Comparison of ENCODE assay signal across 2 cellular contexts in the genomic region with DNA sequence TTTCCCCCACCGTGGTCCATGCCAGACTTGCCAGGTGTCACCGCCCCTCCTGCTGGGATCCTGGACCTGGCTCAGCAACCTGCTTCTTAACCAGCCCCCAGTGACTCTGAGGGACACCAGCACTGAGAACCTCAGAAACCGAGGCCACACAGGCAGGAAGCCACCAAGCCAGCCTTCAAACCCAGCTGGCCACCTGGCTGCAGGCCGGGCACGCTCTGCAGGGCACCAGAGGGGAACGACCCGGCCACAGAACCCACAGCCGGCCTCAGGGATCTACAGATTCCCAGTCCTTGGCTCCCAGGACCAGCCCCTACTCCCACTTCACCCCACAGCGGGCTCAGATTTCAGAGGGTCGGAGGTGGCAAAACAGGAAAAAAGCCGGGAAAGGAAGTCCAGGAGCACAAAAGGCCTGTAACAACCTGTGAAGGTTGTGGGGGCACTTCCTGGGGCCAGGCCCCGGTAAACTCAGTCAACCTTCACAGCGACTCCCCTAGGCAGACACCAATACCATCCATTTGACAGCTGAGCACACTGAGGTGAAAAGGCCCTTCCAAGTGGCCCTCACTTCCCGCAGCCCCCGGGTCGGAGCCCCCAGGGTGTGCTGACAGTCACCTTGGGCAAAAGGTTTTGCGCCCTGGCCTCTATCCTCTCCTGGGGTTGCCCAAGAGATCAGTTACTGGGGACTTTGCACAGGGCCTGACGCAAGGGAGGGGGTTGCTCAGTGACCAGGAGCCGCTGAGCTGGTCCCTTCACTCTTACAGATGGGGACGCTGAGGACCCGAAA.
TF ChIP-seq lines count a peak whose summit lies in the region.

No MANE protein-coding gene starts in this region.

TF ChIP-seq in GM23338, 12 proteins besides CTCF, POLR2A, EP300 and RAD21 (continues in another document):
- TF ChIP-seq POLR2AphosphoS5 (IDR thresholded peaks at IDR 0.05; ENCODE audit: low read depth): no peak
- TF ChIP-seq, protein P1, sequence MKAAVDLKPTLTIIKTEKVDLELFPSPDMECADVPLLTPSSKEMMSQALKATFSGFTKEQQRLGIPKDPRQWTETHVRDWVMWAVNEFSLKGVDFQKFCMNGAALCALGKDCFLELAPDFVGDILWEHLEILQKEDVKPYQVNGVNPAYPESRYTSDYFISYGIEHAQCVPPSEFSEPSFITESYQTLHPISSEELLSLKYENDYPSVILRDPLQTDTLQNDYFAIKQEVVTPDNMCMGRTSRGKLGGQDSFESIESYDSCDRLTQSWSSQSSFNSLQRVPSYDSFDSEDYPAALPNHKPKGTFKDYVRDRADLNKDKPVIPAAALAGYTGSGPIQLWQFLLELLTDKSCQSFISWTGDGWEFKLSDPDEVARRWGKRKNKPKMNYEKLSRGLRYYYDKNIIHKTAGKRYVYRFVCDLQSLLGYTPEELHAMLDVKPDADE (IDR thresholded peaks at IDR 0.05): no peak
- TF ChIP-seq ZNF331 (CRISPR knock-in tag; IDR thresholded peaks at IDR 0.05; ENCODE audit: low read depth): no peak
- no peak for TF ChIP-seq JUNB (IDR thresholded peaks at IDR 0.05; ENCODE audit: unreplicated experiment)
- no peak for TF ChIP-seq EZH2 (IDR thresholded peaks at IDR 0.05; ENCODE audit: low read depth, unreplicated experiment)
- no peak for TF ChIP-seq NANOG (IDR thresholded peaks at IDR 0.05; ENCODE audit: borderline replicate concordance)
- no peak for TF ChIP-seq CREB1 (CRISPR knock-in tag; IDR thresholded peaks at IDR 0.05; ENCODE audit: low read depth)
- TF ChIP-seq, protein P2, sequence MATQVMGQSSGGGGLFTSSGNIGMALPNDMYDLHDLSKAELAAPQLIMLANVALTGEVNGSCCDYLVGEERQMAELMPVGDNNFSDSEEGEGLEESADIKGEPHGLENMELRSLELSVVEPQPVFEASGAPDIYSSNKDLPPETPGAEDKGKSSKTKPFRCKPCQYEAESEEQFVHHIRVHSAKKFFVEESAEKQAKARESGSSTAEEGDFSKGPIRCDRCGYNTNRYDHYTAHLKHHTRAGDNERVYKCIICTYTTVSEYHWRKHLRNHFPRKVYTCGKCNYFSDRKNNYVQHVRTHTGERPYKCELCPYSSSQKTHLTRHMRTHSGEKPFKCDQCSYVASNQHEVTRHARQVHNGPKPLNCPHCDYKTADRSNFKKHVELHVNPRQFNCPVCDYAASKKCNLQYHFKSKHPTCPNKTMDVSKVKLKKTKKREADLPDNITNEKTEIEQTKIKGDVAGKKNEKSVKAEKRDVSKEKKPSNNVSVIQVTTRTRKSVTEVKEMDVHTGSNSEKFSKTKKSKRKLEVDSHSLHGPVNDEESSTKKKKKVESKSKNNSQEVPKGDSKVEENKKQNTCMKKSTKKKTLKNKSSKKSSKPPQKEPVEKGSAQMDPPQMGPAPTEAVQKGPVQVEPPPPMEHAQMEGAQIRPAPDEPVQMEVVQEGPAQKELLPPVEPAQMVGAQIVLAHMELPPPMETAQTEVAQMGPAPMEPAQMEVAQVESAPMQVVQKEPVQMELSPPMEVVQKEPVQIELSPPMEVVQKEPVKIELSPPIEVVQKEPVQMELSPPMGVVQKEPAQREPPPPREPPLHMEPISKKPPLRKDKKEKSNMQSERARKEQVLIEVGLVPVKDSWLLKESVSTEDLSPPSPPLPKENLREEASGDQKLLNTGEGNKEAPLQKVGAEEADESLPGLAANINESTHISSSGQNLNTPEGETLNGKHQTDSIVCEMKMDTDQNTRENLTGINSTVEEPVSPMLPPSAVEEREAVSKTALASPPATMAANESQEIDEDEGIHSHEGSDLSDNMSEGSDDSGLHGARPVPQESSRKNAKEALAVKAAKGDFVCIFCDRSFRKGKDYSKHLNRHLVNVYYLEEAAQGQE (IDR thresholded peaks at IDR 0.05; ENCODE audit: unreplicated experiment): no peak
- no peak for TF ChIP-seq STAT1 (IDR thresholded peaks at IDR 0.05; ENCODE audit: unreplicated experiment)
- no peak for TF ChIP-seq EZH2phosphoT487 (IDR thresholded peaks at IDR 0.05; ENCODE audit: unreplicated experiment)

TF ChIP-seq in HepG2, 621 proteins besides CTCF, POLR2A, EP300 and RAD21 (continues in another document):
- no peak for TF ChIP-seq CBFB (CRISPR knock-in tag; IDR thresholded peaks at IDR 0.05)
- TF ChIP-seq, protein P3, sequence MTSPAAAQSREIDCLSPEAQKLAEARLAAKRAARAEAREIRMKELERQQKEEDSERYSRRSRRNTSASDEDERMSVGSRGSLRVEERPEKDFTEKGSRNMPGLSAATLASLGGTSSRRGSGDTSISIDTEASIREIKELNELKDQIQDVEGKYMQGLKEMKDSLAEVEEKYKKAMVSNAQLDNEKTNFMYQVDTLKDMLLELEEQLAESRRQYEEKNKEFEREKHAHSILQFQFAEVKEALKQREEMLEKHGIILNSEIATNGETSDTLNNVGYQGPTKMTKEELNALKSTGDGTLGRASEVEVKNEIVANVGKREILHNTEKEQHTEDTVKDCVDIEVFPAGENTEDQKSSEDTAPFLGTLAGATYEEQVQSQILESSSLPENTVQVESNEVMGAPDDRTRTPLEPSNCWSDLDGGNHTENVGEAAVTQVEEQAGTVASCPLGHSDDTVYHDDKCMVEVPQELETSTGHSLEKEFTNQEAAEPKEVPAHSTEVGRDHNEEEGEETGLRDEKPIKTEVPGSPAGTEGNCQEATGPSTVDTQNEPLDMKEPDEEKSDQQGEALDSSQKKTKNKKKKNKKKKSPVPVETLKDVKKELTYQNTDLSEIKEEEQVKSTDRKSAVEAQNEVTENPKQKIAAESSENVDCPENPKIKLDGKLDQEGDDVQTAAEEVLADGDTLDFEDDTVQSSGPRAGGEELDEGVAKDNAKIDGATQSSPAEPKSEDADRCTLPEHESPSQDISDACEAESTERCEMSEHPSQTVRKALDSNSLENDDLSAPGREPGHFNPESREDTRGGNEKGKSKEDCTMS (CRISPR knock-in tag; conservative IDR thresholded peaks at IDR 0.05): no peak
- no peak for TF ChIP-seq ATF7 (IDR thresholded peaks at IDR 0.05)
- 0 out of 2 replicates have a peak, but pooled peaks have one; percentile 17 for TF ChIP-seq ATF7 (CRISPR knock-in tag; IDR thresholded peaks at IDR 0.05)
- TF ChIP-seq BHLHE40 (IDR thresholded peaks at IDR 0.05; ENCODE audit: low read length): no peak
- TF ChIP-seq, protein P4, sequence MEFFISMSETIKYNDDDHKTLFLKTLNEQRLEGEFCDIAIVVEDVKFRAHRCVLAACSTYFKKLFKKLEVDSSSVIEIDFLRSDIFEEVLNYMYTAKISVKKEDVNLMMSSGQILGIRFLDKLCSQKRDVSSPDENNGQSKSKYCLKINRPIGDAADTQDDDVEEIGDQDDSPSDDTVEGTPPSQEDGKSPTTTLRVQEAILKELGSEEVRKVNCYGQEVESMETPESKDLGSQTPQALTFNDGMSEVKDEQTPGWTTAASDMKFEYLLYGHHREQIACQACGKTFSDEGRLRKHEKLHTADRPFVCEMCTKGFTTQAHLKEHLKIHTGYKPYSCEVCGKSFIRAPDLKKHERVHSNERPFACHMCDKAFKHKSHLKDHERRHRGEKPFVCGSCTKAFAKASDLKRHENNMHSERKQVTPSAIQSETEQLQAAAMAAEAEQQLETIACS (CRISPR knock-in tag; IDR thresholded peaks at IDR 0.05): no peak
- TF ChIP-seq ZNF782 (CRISPR knock-in tag; IDR thresholded peaks at IDR 0.05; ENCODE audit: borderline replicate concordance): 0 out of 2 replicates have a peak, but pooled peaks have one; percentile 74
- 0 out of 2 replicates have a peak, but pooled peaks have one; percentile 22 for TF ChIP-seq ZSCAN9 (CRISPR knock-in tag; IDR thresholded peaks at IDR 0.05; ENCODE audit: borderline replicate concordance)
- peak; percentile 28; the same call in 1 of the 2 replicates for TF ChIP-seq FOSL2 (CRISPR knock-in tag; IDR thresholded peaks at IDR 0.05)
- no peak for TF ChIP-seq NR2C2 (CRISPR knock-in tag; IDR thresholded peaks at IDR 0.05; ENCODE audit: borderline replicate concordance)
- no peak for TF ChIP-seq NFIC (IDR thresholded peaks at IDR 0.05; ENCODE audit: low read length)
- TF ChIP-seq ZNF564 (CRISPR knock-in tag; IDR thresholded peaks at IDR 0.05): no peak
- no peak for TF ChIP-seq RFX5 (IDR thresholded peaks at IDR 0.05; ENCODE audit: low read depth, low read length)
- no peak for TF ChIP-seq GABPA (IDR thresholded peaks at IDR 0.05; ENCODE audit: low read depth, low read length)
- peak; percentile 78 for TF ChIP-seq GABPA (CRISPR knock-in tag; IDR thresholded peaks at IDR 0.05; ENCODE audit: low read depth)
- no peak for TF ChIP-seq FOXJ3 (CRISPR knock-in tag; IDR thresholded peaks at IDR 0.05; ENCODE audit: borderline replicate concordance)
- no peak for TF ChIP-seq ZNF790 (CRISPR knock-in tag; IDR thresholded peaks at IDR 0.05; ENCODE audit: borderline replicate concordance)
- no peak for TF ChIP-seq HMG20B (CRISPR knock-in tag; conservative IDR thresholded peaks at IDR 0.05)
- peak; percentile 12; the same call in 1 of the 2 replicates for TF ChIP-seq ISL2 (CRISPR knock-in tag; IDR thresholded peaks at IDR 0.05)
- TF ChIP-seq, protein P5, sequence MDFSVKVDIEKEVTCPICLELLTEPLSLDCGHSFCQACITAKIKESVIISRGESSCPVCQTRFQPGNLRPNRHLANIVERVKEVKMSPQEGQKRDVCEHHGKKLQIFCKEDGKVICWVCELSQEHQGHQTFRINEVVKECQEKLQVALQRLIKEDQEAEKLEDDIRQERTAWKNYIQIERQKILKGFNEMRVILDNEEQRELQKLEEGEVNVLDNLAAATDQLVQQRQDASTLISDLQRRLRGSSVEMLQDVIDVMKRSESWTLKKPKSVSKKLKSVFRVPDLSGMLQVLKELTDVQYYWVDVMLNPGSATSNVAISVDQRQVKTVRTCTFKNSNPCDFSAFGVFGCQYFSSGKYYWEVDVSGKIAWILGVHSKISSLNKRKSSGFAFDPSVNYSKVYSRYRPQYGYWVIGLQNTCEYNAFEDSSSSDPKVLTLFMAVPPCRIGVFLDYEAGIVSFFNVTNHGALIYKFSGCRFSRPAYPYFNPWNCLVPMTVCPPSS (IDR thresholded peaks at IDR 0.05): no peak
- TF ChIP-seq NKX3-1 (CRISPR knock-in tag; IDR thresholded peaks at IDR 0.05): no peak
- no peak for TF ChIP-seq NONO (IDR thresholded peaks at IDR 0.05)
- TF ChIP-seq NONO (CRISPR knock-in tag; conservative IDR thresholded peaks at IDR 0.05): 0 out of 2 replicates have a peak, but pooled peaks have one; percentile 37
- TF ChIP-seq SIN3B (IDR thresholded peaks at IDR 0.05; ENCODE audit: low read length): no peak
- TF ChIP-seq, protein P6, sequence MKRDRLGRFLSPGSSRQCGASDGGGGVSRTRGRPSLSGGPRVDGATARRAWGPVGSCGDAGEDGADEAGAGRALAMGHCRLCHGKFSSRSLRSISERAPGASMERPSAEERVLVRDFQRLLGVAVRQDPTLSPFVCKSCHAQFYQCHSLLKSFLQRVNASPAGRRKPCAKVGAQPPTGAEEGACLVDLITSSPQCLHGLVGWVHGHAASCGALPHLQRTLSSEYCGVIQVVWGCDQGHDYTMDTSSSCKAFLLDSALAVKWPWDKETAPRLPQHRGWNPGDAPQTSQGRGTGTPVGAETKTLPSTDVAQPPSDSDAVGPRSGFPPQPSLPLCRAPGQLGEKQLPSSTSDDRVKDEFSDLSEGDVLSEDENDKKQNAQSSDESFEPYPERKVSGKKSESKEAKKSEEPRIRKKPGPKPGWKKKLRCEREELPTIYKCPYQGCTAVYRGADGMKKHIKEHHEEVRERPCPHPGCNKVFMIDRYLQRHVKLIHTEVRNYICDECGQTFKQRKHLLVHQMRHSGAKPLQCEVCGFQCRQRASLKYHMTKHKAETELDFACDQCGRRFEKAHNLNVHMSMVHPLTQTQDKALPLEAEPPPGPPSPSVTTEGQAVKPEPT (CRISPR knock-in tag; IDR thresholded peaks at IDR 0.05; ENCODE audit: low read depth): peak; percentile 53; the same call in 1 of the 2 replicates
- TF ChIP-seq ZNF772 (CRISPR knock-in tag; IDR thresholded peaks at IDR 0.05): no peak
- TF ChIP-seq, protein P7, sequence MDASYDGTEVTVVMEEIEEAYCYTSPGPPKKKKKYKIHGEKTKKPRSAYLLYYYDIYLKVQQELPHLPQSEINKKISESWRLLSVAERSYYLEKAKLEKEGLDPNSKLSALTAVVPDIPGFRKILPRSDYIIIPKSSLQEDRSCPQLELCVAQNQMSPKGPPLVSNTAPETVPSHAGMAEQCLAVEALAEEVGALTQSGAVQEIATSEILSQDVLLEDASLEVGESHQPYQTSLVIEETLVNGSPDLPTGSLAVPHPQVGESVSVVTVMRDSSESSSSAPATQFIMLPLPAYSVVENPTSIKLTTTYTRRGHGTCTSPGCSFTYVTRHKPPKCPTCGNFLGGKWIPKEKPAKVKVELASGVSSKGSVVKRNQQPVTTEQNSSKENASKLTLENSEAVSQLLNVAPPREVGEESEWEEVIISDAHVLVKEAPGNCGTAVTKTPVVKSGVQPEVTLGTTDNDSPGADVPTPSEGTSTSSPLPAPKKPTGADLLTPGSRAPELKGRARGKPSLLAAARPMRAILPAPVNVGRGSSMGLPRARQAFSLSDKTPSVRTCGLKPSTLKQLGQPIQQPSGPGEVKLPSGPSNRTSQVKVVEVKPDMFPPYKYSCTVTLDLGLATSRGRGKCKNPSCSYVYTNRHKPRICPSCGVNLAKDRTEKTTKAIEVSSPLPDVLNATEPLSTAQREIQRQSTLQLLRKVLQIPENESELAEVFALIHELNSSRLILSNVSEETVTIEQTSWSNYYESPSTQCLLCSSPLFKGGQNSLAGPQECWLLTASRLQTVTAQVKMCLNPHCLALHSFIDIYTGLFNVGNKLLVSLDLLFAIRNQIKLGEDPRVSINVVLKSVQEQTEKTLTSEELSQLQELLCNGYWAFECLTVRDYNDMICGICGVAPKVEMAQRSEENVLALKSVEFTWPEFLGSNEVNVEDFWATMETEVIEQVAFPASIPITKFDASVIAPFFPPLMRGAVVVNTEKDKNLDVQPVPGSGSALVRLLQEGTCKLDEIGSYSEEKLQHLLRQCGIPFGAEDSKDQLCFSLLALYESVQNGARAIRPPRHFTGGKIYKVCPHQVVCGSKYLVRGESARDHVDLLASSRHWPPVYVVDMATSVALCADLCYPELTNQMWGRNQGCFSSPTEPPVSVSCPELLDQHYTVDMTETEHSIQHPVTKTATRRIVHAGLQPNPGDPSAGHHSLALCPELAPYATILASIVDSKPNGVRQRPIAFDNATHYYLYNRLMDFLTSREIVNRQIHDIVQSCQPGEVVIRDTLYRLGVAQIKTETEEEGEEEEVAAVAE (CRISPR knock-in tag; IDR thresholded peaks at IDR 0.05; ENCODE audit: borderline replicate concordance): no peak
- TF ChIP-seq NR2F6 (IDR thresholded peaks at IDR 0.05): peak; percentile 49
- TF ChIP-seq NR2F6 (CRISPR knock-in tag; IDR thresholded peaks at IDR 0.05): peak; percentile 38
- TF ChIP-seq, protein P8, sequence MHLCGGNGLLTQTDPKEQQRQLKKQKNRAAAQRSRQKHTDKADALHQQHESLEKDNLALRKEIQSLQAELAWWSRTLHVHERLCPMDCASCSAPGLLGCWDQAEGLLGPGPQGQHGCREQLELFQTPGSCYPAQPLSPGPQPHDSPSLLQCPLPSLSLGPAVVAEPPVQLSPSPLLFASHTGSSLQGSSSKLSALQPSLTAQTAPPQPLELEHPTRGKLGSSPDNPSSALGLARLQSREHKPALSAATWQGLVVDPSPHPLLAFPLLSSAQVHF (CRISPR knock-in tag; IDR thresholded peaks at IDR 0.05): no peak
- TF ChIP-seq SP5 (CRISPR knock-in tag; IDR thresholded peaks at IDR 0.05; ENCODE audit: borderline replicate concordance, low read depth): 0 out of 2 replicates have a peak, but pooled peaks have one; percentile 18
- no peak for TF ChIP-seq ATRX (CRISPR knock-in tag; IDR thresholded peaks at IDR 0.05; ENCODE audit: borderline replicate concordance)
- no peak for TF ChIP-seq TAF15 (IDR thresholded peaks at IDR 0.05; ENCODE audit: low read depth, low read length, poor library complexity, severe bottlenecking)
- no peak for TF ChIP-seq HOXA7 (CRISPR knock-in tag; IDR thresholded peaks at IDR 0.05)
